In genomic region chr6:3052481-3053230, GRCh38 we compare ENCODE assay signal across 10 cellular contexts. TPM values are rescaled to one million over a fixed set of nuclear protein-coding genes. Genes with fewer than 3 reads are reported as not detected.
DNase-seq lines count a peak whose midpoint lies in the region; ATAC-seq and TF ChIP-seq lines count a peak whose summit lies in the region.
"Had no signal": no experiment of that assay in that cellular context is flagged by ENCODE, and none has a peak within 500 bp of the region (broad histone marks: within the 10 kb centered on the region; RNA-seq: fewer than 3 reads in every experiment).

No MANE protein-coding gene starts in this region.

- H3K36me3 ChIP-seq in SU-DHL-6 (ENCODE audit: low read length): no peaks in the 10 kb centered on the region

- H3F3A ChIP-seq in SU-DHL-6 (ENCODE audit: insufficient read depth): 0 out of 2 replicates have a peak, but pooled peaks cover 6% of the 10 kb centered on the region

- H3K4me2 ChIP-seq in SU-DHL-6 (ENCODE audit: low read depth, low read length, poor library complexity, severe bottlenecking): peak overlapping the region; percentile 57

- no peaks in the 10 kb centered on the region for H3K27me3 ChIP-seq in SU-DHL-6 (ENCODE audit: low read length)

- no peaks in the 10 kb centered on the region for H3K9me3 ChIP-seq in SU-DHL-6 (ENCODE audit: insufficient read depth, low read length)

- peak overlapping the region; percentile 74 for H3K4me3 Mint-ChIP-seq in activated T-cell treated with anti-CD3 and anti-CD28 coated beads, Interleukin-2, amount 50 U/mL, for 24 hours
- H3K4me3 Mint-ChIP-seq in glutamatergic neuron (ENCODE audit: unreplicated experiment): peak overlapping the region; percentile 63
- peak overlapping the region; percentile 80 for H3K4me3 Mint-ChIP-seq in stimulated activated memory B cell treated with anti-CD40 and anti-IgM and Interleukin-4, amounts not matched to agents 10 μg/mL and 1 μg/mL and 100 μg/mL, for 72 hours

- H3K27ac ChIP-seq in SU-DHL-6 (ENCODE audit: low read depth, low read length): no peak overlapping the region

- peaks cover 20% of the 10 kb centered on the region for H3K4me1 Mint-ChIP-seq in activated T-cell treated with anti-CD3 and anti-CD28 coated beads, Interleukin-2, amount 50 U/mL, for 24 hours (ENCODE audit: low read depth)
- peaks cover 24% of the 10 kb centered on the region for H3K4me1 Mint-ChIP-seq in glutamatergic neuron (ENCODE audit: low read depth, unreplicated experiment)
- H3K4me1 Mint-ChIP-seq in stimulated activated memory B cell treated with anti-CD40 and anti-IgM and Interleukin-4, amounts not matched to agents 10 μg/mL and 1 μg/mL and 100 μg/mL, for 72 hours: peaks cover 24% of the 10 kb centered on the region

- TF ChIP-seq CTCF in SU-DHL-6 (IDR thresholded peaks at IDR 0.05; ENCODE audit: insufficient read depth, low read length, poor library complexity, severe bottlenecking) (no peak), glutamatergic neuron (IDR thresholded peaks at IDR 0.05; ENCODE audit: partially characterized antibody, unreplicated experiment) (no peak)

- no peaks in the 10 kb centered on the region for H3K9me3 Mint-ChIP-seq in activated T-cell treated with anti-CD3 and anti-CD28 coated beads, Interleukin-2, amount 50 U/mL, for 24 hours
- H3K9me3 Mint-ChIP-seq in glutamatergic neuron (ENCODE audit: unreplicated experiment): peaks cover 12% of the 10 kb centered on the region
- no peaks in the 10 kb centered on the region for H3K9me3 Mint-ChIP-seq in stimulated activated memory B cell treated with anti-CD40 and anti-IgM and Interleukin-4, amounts not matched to agents 10 μg/mL and 1 μg/mL and 100 μg/mL, for 72 hours

- peak overlapping the region; percentile 56 for H3K9ac ChIP-seq in SU-DHL-6 (ENCODE audit: low read length)

- H3K36me3 Mint-ChIP-seq in activated T-cell treated with anti-CD3 and anti-CD28 coated beads, Interleukin-2, amount 50 U/mL, for 24 hours (ENCODE audit: low read depth): no peaks in the 10 kb centered on the region
- no peaks in the 10 kb centered on the region for H3K36me3 Mint-ChIP-seq in glutamatergic neuron (ENCODE audit: unreplicated experiment)
- no peaks in the 10 kb centered on the region for H3K36me3 Mint-ChIP-seq in stimulated activated memory B cell treated with anti-CD40 and anti-IgM and Interleukin-4, amounts not matched to agents 10 μg/mL and 1 μg/mL and 100 μg/mL, for 72 hours

- no peak for ATAC-seq in stimulated activated memory B cell treated with anti-CD40 and anti-IgM and Interleukin-4, amounts not matched to agents 10 μg/mL and 1 μg/mL and 100 μg/mL, for 72 hours
- no peak for ATAC-seq in left lobe of liver

- H3K9me2 ChIP-seq in SU-DHL-6 (replicated peaks; ENCODE audit: insufficient read depth, low read length): no peaks in the 10 kb centered on the region

- no peak for DNase-seq in activated T-cell treated with anti-CD3 and anti-CD28 coated beads, Interleukin-2, amount 50 U/mL, for 24 hours
- no peak for DNase-seq in activated T-cell treated with anti-CD3 and anti-CD28 coated beads, Interleukin-2, amount 50 U/mL, for 48 hours
- DNase-seq in glutamatergic neuron: no peak
- no peak for DNase-seq in left lobe of liver (ENCODE audit: low spot score)
- no peak for DNase-seq in activated gamma-delta T cell (lab: John Stamatoyannopoulos, UW)
- DNase-seq in OCI-M2 (lab: John Stamatoyannopoulos, UW; ENCODE audit: unreplicated experiment): no peak
- DNase-seq: activated CD4-positive, alpha-beta T cell treated with anti-CD3 and anti-CD28 coated beads for 4 hours; mammary epithelial cell had no signal

- H4K20me1 ChIP-seq in SU-DHL-6 (ENCODE audit: low read depth, low read length): no peaks in the 10 kb centered on the region

- H3K27ac Mint-ChIP-seq in activated T-cell treated with anti-CD3 and anti-CD28 coated beads, Interleukin-2, amount 50 U/mL, for 24 hours: peak overlapping the region; percentile 44
- no peak overlapping the region for H3K27ac Mint-ChIP-seq in glutamatergic neuron (ENCODE audit: unreplicated experiment)
- H3K27ac Mint-ChIP-seq in stimulated activated memory B cell treated with anti-CD40 and anti-IgM and Interleukin-4, amounts not matched to agents 10 μg/mL and 1 μg/mL and 100 μg/mL, for 72 hours: peak overlapping the region; percentile 77

- H2AFZ ChIP-seq in SU-DHL-6 (ENCODE audit: low read depth, low read length, severe bottlenecking): peak overlapping the region; percentile 85

- H3K4me3 ChIP-seq in SU-DHL-6 (ENCODE audit: insufficient read depth, low read length, poor library complexity, severe bottlenecking): peak overlapping the region; percentile 41

- no peaks in the 10 kb centered on the region for H3K79me2 ChIP-seq in SU-DHL-6 (ENCODE audit: insufficient read depth, low read length)

- H3K27me3 Mint-ChIP-seq in activated T-cell treated with anti-CD3 and anti-CD28 coated beads, Interleukin-2, amount 50 U/mL, for 24 hours: no peaks in the 10 kb centered on the region
- H3K27me3 Mint-ChIP-seq in glutamatergic neuron (ENCODE audit: unreplicated experiment): peaks cover 9% of the 10 kb centered on the region
- H3K27me3 Mint-ChIP-seq in stimulated activated memory B cell treated with anti-CD40 and anti-IgM and Interleukin-4, amounts not matched to agents 10 μg/mL and 1 μg/mL and 100 μg/mL, for 72 hours: no peaks in the 10 kb centered on the region

RNA-seq across cellular contexts. Expression of gene RIPK1, which starts 15.6 kb away (rescaled TPM):
- total RNA-seq in glutamatergic neuron (ENCODE audit: unreplicated experiment) (10.6 TPM), left lobe of liver (12.6 TPM)

RNA-seq across cellular contexts. Expression of gene NQO2, which starts 53.0 kb away (rescaled TPM):
- 28.1 TPM for total RNA-seq in glutamatergic neuron (ENCODE audit: unreplicated experiment)
- 62.7 TPM for total RNA-seq in left lobe of liver
